In the genomic region with DNA sequence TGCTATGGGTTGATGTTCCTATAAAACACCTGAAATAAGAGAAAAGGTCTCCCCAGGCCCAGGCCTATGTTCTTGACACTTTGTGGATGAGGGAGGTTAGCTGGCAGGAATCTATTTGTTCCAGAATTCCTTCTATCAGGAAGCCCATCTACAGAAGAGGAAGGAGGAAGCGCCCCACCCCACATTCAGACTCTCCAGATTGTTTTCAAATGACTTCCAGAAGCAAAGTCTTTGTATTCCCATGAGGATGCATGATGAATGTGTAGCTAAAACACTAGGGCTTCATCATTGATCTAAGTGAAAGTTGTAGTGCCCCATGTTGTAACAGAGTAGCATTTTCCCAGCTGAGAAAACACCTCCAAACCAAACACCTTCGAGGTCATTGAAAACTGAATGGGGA, we compare ENCODE assay signal across 11 cellular contexts. TPM values are rescaled to one million over a fixed set of nuclear protein-coding genes. Genes with fewer than 3 reads are reported as not detected.
"Had no signal": no experiment of that assay in that cellular context is flagged by ENCODE, and none has a peak within 500 bp of the region (broad histone marks: within the 10 kb centered on the region; RNA-seq: fewer than 3 reads in every experiment).

No MANE protein-coding gene starts in this region.

- H2AFZ ChIP-seq: GM23248 had no signal

- H3K4me1 ChIP-seq: HAP-1 had no signal

- DNase-seq: GM23248, GOT3, H7, HFFc6, IMR-90 had no signal

- H3K36me3 ChIP-seq: HAP-1 had no signal

- H3K27ac ChIP-seq: GM23248 had no signal

- H3K9me3 ChIP-seq: HAP-1 had no signal

- ATAC-seq: HCT116, K562 had no signal

- FAIRE-seq: HTR-8/SVneo, K562 had no signal

- H3K9ac ChIP-seq: GM23248 had no signal

- H3K4me3 ChIP-seq: GM23248, HAP-1, K562 had no signal

RNA-seq across cellular contexts. Expression of a gene that starts 16.4 kb away (rescaled TPM):
- total RNA-seq: GM23248, H4, H7, HFFc6, HT-29, IMR-90, K562 had no signal
- polyA plus RNA-seq: GM23248, IMR-90, K562 had no signal
